15 cellular contexts compared by ENCODE assay signal in the genomic region with DNA sequence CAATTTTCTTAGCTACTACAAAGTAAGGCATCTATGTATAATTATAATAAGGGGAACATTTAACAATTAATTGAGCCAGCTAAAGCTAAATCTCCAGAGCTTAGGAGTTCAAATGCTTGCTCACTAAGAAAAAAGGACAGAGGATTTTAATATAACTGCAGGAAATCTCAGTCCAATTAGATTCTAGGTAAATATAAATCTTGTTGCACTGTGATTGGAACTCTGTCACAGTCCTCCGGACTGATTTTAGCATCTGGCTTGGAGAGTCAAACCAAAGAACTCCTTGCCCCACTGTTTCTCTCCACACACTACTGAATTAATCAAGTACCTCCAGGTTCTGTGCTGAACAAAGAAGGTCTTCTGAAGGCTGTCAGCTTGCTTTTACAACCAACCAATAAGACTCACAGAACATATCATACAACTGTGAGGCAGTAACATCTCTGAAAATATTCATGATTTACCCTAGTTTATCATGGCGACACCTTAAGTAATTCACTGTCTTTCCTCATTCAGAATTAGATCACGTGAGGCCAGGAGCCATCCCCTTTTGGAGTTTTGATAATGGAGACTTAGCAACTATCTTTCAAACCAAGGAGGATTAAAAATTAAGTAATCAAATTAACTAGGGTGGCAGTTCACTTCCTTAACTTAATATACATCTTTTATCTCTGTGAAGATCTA.
DNase-seq lines count a peak whose midpoint lies in the region; ATAC-seq, FAIRE-seq and TF ChIP-seq lines count a peak whose summit lies in the region.
"Had no signal": no experiment of that assay in that cellular context is flagged by ENCODE, and none has a peak within 500 bp of the region (broad histone marks: within the 10 kb centered on the region; RNA-seq: fewer than 3 reads in every experiment).

No MANE protein-coding gene starts in this region.

- H3K9me2 ChIP-seq in GM23338 (ENCODE audit: insufficient read depth): no peaks in the 10 kb centered on the region

- in situ Hi-C loops in K562 (cut with MboI): no loop called here

- H4K20me1 ChIP-seq in GM23338 (replicated peaks; ENCODE audit: insufficient read depth) (peaks cover 93% of the 10 kb centered on the region), K562 (replicated peaks; ENCODE audit: control insufficient read depth, insufficient read depth, low read length) (peaks cover 25% of the 10 kb centered on the region)

- POLR2A ChIA-PET in A673 (lab: Charles Lee; ENCODE audit: low non-redundant PET): interaction anchor here (0.6 kb wide), 1 partner anchor 22 kb away, joined by 4 read pairs; no protein-coding TSS in a partner anchor
- POLR2A ChIA-PET in K562 (lab: Yijun Ruan, JAX): no interaction called here

- no peak overlapping the region for H3K4me3 Mint-ChIP-seq in GM23338
- no peak overlapping the region for H3K4me3 Mint-ChIP-seq in memory B cell
- H3K4me3 Mint-ChIP-seq in stimulated activated effector memory CD8-positive, alpha-beta T cell treated with anti-CD3 and anti-CD28 coated beads, Interleukin-12 subunit alpha, Interleukin-12 subunit beta, amount 100 ng/mL, for 72 hours: no peak overlapping the region
- H3K4me3 Mint-ChIP-seq: H9 had no signal

- FAIRE-seq in K562 (lab: Jason Lieb, UNC): peak; percentile 26
- FAIRE-seq in GM19239 (lab: Jason Lieb, UNC): no peak

- no peak for TF ChIP-seq POLR2A in K562 (conservative IDR thresholded peaks at IDR 0.05)

- H3K36me3 Mint-ChIP-seq in GM23338 (ENCODE audit: low read depth): no peaks in the 10 kb centered on the region; the same call in 2 of the 3 replicates
- peaks cover 2% of the 10 kb centered on the region for H3K36me3 Mint-ChIP-seq in memory B cell
- H3K36me3 Mint-ChIP-seq in stimulated activated effector memory CD8-positive, alpha-beta T cell treated with anti-CD3 and anti-CD28 coated beads, Interleukin-12 subunit alpha, Interleukin-12 subunit beta, amount 100 ng/mL, for 72 hours: no peaks in the 10 kb centered on the region

- H3K9me3 Mint-ChIP-seq in GM23338 (no peaks in the 10 kb centered on the region), memory B cell (no peaks in the 10 kb centered on the region)
- H3K9me3 Mint-ChIP-seq in stimulated activated effector memory CD8-positive, alpha-beta T cell treated with anti-CD3 and anti-CD28 coated beads, Interleukin-12 subunit alpha, Interleukin-12 subunit beta, amount 100 ng/mL, for 72 hours: no peaks in the 10 kb centered on the region
- H3K9me3 Mint-ChIP-seq: H9 had no signal

- no peaks in the 10 kb centered on the region for H3F3A ChIP-seq in GM23338 (replicated peaks; ENCODE audit: low read depth)

- intact Hi-C loops in A673 (cut with micrococcal nuclease; ENCODE audit: unreplicated experiment): no loop called here
- intact Hi-C loops in K562 (cut with micrococcal nuclease): no loop called here

- H3K27me3 ChIP-seq in A673 (replicated peaks; ENCODE audit: insufficient read depth, low read depth, low read length, poor library complexity) (no peaks in the 10 kb centered on the region), GM23338 (ENCODE audit: insufficient read depth) (no peaks in the 10 kb centered on the region), K562 (ENCODE audit: control insufficient read depth in 2 of 2, insufficient read depth in 2 of 2, low read length in 2 of 2) (no peaks in the 10 kb centered on the region)
- H3K27me3 ChIP-seq: BLaER1 had no signal

- WGBS in K562 (ENCODE audit: insufficient coverage, low coverage, missing lambda C conversion rate): 42% methylated on average over 3 of the region's 3 CpGs

- H3K4me2 ChIP-seq in GM23338 (no peak overlapping the region), K562 (ENCODE audit: insufficient read depth, low read length) (no peak overlapping the region)
- H3K4me2 ChIP-seq: BLaER1 had no signal

- H3K9ac ChIP-seq in K562 (ENCODE audit: insufficient read depth in 1 of 2, low read depth in 2 of 2, low read length in 2 of 2): no peak overlapping the region
- H3K9ac ChIP-seq: BLaER1 had no signal

- no peaks in the 10 kb centered on the region for H3K9me3 ChIP-seq in A673 (ENCODE audit: low read depth, low read length, poor library complexity, severe bottlenecking)
- no peaks in the 10 kb centered on the region for H3K9me3 ChIP-seq in K562 (replicated peaks; ENCODE audit: control insufficient read depth, insufficient read depth, low read depth, low read length)
- H3K9me3 ChIP-seq: BLaER1 had no signal

- H3K27ac ChIP-seq in A673 (ENCODE audit: low read depth, low read length, poor library complexity, severe bottlenecking) (peak overlapping the region; percentile 25), GM23338 (ENCODE audit: low read depth) (no peak overlapping the region), K562 (ENCODE audit: extremely low read depth, low read depth, low read length) (no peak overlapping the region)
- H3K27ac ChIP-seq: BLaER1 had no signal

- TF ChIP-seq CTCF in A673 (conservative IDR thresholded peaks at IDR 0.05; ENCODE audit: low read depth, low read length) (no peak), GM23338 (conservative IDR thresholded peaks at IDR 0.05; ENCODE audit: low read depth in 2 of 2) (no peak), K562 (IDR thresholded peaks at IDR 0.05 in 2 of 3, conservative IDR thresholded peaks at IDR 0.05 in 1 of 3; ENCODE audit: insufficient read depth in 2 of 3, low read depth in 1 of 3, low read length in 3 of 3) (no peak)

- H3K9me1 ChIP-seq in K562 (ENCODE audit: control insufficient read depth, insufficient read depth, low read length): no peaks in the 10 kb centered on the region

- peaks cover 3% of the 10 kb centered on the region for H3K27me3 Mint-ChIP-seq in GM23338 (ENCODE audit: insufficient read depth, low read depth, poor library complexity)
- H3K27me3 Mint-ChIP-seq in memory B cell: no peaks in the 10 kb centered on the region

- no peak overlapping the region for H3K27ac Mint-ChIP-seq in GM23338
- peak overlapping the region; percentile 96 for H3K27ac Mint-ChIP-seq in memory B cell
- no peak overlapping the region for H3K27ac Mint-ChIP-seq in stimulated activated effector memory CD8-positive, alpha-beta T cell treated with anti-CD3 and anti-CD28 coated beads, Interleukin-12 subunit alpha, Interleukin-12 subunit beta, amount 100 ng/mL, for 72 hours

- ATAC-seq in GM23338: peak; percentile 27; the same call in 1 of the 3 replicates
- ATAC-seq in K562: no peak
- ATAC-seq in memory B cell (ENCODE audit: low read depth): no peak
- no peak for ATAC-seq in stimulated activated effector memory CD8-positive, alpha-beta T cell treated with anti-CD3 and anti-CD28 coated beads, Interleukin-12 subunit alpha, Interleukin-12 subunit beta, amount 100 ng/mL, for 72 hours

- peaks cover 100% of the 10 kb centered on the region for H3K79me2 ChIP-seq in GM23338 (replicated peaks; ENCODE audit: insufficient read depth)
- H3K79me2 ChIP-seq in K562 (ENCODE audit: control insufficient read depth, insufficient read depth, low read length): peaks cover 18% of the 10 kb centered on the region; the same call in 2 of the 3 replicates

- DNase-seq in A673 (ENCODE audit: low spot score): peak; percentile 52
- no peak for DNase-seq in GM23338 (ENCODE audit: low spot score)
- no peak for DNase-seq in K562 (ENCODE audit: extremely low read depth in 1 of 4, low spot score in 3 of 4)
- DNase-seq in memory B cell (ENCODE audit: low spot score in 2 of 2): no peak
- DNase-seq in GM19239 (ENCODE audit: insufficient read length, low spot score): no peak
- no peak for DNase-seq in HUDEP-2 (lab: John Stamatoyannopoulos, UW; ENCODE audit: unreplicated experiment in 76 of 76)
- DNase-seq in effector CD4-positive, alpha-beta T cell: no peak
- DNase-seq in stimulated activated effector memory CD8-positive, alpha-beta T cell treated with anti-CD3 and anti-CD28 coated beads, Interleukin-12 subunit alpha, Interleukin-12 subunit beta, amount 100 ng/mL, for 72 hours (ENCODE audit: low spot score in 2 of 2): no peak
- DNase-seq: DMS153, H9, KBM-7, NCI-H1048, NCI-H146, SHP77 treated with DMSO at 0.1 percent for 48 hours had no signal

- H2AFZ ChIP-seq in GM23338: no peak overlapping the region
- no peak overlapping the region for H2AFZ ChIP-seq in K562 (ENCODE audit: low read depth, low read length)

- H3K4me1 Mint-ChIP-seq in GM23338: peaks cover 53% of the 10 kb centered on the region
- peaks cover 36% of the 10 kb centered on the region for H3K4me1 Mint-ChIP-seq in memory B cell
- H3K4me1 Mint-ChIP-seq in stimulated activated effector memory CD8-positive, alpha-beta T cell treated with anti-CD3 and anti-CD28 coated beads, Interleukin-12 subunit alpha, Interleukin-12 subunit beta, amount 100 ng/mL, for 72 hours: peaks cover 6% of the 10 kb centered on the region

- H3K36me3 ChIP-seq in A673 (ENCODE audit: insufficient read depth, low read length, poor library complexity, severe bottlenecking): peaks cover 5% of the 10 kb centered on the region
- no peaks in the 10 kb centered on the region for H3K36me3 ChIP-seq in GM23338 (ENCODE audit: insufficient read depth)
- peaks cover 6% of the 10 kb centered on the region; the same call in 2 of the 3 replicates for H3K36me3 ChIP-seq in K562 (ENCODE audit: control insufficient read depth, insufficient read depth, low read length)

- TF ChIP-seq RAD21 in K562 (CRISPR knock-in tag; conservative IDR thresholded peaks at IDR 0.05 in 1 of 2, IDR thresholded peaks at IDR 0.05 in 1 of 2): no peak

- H3K4me3 ChIP-seq in A673 (ENCODE audit: low read depth, low read length, poor library complexity, severe bottlenecking): no peak overlapping the region
- H3K4me3 ChIP-seq in GM23338: no peak overlapping the region
- no peak overlapping the region for H3K4me3 ChIP-seq in K562
- H3K4me3 ChIP-seq: BLaER1 had no signal

- no peak for TF ChIP-seq EP300 in K562 (IDR thresholded peaks at IDR 0.05; ENCODE audit: low read length)

- no TSS peak for BruUV-seq in A673 (replicated peaks; lab: Mats Ljungman, UMichigan)
- no TSS peak for BruUV-seq in K562 (replicated peaks; lab: Mats Ljungman, UMichigan)

- H3K4me1 ChIP-seq in A673 (ENCODE audit: insufficient read depth, low read length, poor library complexity, severe bottlenecking) (peaks cover 58% of the 10 kb centered on the region), GM23338 (ENCODE audit: insufficient read depth) (peaks cover 24% of the 10 kb centered on the region), K562 (replicated peaks in 1 of 2; ENCODE audit: control insufficient read depth in 2 of 2, insufficient read depth in 2 of 2, low read length in 2 of 2) (no peaks in the 10 kb centered on the region)

- CTCF ChIA-PET in A673 (lab: Charles Lee) (no interaction called here), K562 (lab: Yijun Ruan, JAX; ENCODE audit: low intra/inter-chr PET ratio) (no interaction called here)

TF ChIP-seq in K562, 482 proteins besides CTCF, POLR2A, EP300 and RAD21 (continues in another document):
- TF ChIP-seq KDM1A (IDR thresholded peaks at IDR 0.05): peak; percentile 42 to 65; a peak in 2 of 4 replicates
- no peak for TF ChIP-seq KAT8 (IDR thresholded peaks at IDR 0.05; ENCODE audit: low read depth)
- TF ChIP-seq CHD4 (IDR thresholded peaks at IDR 0.05; ENCODE audit: insufficient read depth, insufficient replicate concordance, low read depth, low read length, poor library complexity, severe bottlenecking): no peak
- no peak for TF ChIP-seq KAT2B (IDR thresholded peaks at IDR 0.05; ENCODE audit: low read depth, low read length)
